Comparison of ENCODE assay signal across 1 cellular context in the genomic region with DNA sequence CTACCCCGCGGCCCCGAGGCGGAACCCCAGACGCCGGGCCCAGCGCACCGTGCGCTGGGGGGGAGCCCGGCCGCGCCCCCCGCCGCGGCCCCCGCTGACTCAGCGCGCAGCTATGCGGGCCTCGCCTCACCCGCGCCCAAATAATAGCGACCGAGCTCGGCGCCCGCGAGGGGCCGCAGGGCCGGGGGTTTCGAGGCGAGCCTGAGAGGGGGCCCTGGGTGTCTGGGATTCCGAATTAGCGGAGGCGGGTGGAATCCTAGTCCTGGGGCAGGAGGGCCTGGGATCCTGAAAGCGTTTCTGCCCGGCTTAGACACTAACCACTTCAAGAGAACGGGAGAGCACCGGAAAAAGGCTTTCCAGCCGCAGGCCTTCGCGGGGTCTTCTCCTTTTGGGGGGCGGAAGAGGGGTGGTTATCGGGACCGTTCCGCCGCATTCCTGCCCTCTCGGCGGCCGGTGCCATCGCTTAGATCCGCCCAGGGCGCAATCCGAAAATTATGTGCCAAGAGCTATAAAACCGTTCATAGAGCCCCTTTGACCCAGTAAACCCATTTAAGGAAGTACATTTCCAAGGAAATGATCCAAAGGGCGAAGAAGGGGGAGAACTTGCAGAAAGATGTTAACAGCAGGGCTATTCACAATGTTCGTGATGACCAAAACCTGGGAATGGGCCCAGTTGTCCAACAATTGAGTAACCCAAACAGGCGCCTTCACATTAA.
TF ChIP-seq lines count a peak whose summit lies in the region.

No MANE protein-coding gene starts in this region.

TF ChIP-seq in HepG2, 621 proteins besides CTCF, POLR2A, EP300 and RAD21 (continued from another document and continues in another):
- TF ChIP-seq, protein P1, sequence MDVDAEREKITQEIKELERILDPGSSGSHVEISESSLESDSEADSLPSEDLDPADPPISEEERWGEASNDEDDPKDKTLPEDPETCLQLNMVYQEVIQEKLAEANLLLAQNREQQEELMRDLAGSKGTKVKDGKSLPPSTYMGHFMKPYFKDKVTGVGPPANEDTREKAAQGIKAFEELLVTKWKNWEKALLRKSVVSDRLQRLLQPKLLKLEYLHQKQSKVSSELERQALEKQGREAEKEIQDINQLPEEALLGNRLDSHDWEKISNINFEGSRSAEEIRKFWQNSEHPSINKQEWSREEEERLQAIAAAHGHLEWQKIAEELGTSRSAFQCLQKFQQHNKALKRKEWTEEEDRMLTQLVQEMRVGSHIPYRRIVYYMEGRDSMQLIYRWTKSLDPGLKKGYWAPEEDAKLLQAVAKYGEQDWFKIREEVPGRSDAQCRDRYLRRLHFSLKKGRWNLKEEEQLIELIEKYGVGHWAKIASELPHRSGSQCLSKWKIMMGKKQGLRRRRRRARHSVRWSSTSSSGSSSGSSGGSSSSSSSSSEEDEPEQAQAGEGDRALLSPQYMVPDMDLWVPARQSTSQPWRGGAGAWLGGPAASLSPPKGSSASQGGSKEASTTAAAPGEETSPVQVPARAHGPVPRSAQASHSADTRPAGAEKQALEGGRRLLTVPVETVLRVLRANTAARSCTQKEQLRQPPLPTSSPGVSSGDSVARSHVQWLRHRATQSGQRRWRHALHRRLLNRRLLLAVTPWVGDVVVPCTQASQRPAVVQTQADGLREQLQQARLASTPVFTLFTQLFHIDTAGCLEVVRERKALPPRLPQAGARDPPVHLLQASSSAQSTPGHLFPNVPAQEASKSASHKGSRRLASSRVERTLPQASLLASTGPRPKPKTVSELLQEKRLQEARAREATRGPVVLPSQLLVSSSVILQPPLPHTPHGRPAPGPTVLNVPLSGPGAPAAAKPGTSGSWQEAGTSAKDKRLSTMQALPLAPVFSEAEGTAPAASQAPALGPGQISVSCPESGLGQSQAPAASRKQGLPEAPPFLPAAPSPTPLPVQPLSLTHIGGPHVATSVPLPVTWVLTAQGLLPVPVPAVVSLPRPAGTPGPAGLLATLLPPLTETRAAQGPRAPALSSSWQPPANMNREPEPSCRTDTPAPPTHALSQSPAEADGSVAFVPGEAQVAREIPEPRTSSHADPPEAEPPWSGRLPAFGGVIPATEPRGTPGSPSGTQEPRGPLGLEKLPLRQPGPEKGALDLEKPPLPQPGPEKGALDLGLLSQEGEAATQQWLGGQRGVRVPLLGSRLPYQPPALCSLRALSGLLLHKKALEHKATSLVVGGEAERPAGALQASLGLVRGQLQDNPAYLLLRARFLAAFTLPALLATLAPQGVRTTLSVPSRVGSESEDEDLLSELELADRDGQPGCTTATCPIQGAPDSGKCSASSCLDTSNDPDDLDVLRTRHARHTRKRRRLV (CRISPR knock-in tag; IDR thresholded peaks at IDR 0.05), result no peak
- 0 out of 2 replicates have a peak, but pooled peaks have one; percentile 37 for TF ChIP-seq ZNF343 (CRISPR knock-in tag; IDR thresholded peaks at IDR 0.05)
- TF ChIP-seq MBD4 (IDR thresholded peaks at IDR 0.05; ENCODE audit: borderline replicate concordance, low read length), result no peak
- no peak for TF ChIP-seq MAFG (CRISPR knock-in tag; IDR thresholded peaks at IDR 0.05)
- TF ChIP-seq, protein P2, sequence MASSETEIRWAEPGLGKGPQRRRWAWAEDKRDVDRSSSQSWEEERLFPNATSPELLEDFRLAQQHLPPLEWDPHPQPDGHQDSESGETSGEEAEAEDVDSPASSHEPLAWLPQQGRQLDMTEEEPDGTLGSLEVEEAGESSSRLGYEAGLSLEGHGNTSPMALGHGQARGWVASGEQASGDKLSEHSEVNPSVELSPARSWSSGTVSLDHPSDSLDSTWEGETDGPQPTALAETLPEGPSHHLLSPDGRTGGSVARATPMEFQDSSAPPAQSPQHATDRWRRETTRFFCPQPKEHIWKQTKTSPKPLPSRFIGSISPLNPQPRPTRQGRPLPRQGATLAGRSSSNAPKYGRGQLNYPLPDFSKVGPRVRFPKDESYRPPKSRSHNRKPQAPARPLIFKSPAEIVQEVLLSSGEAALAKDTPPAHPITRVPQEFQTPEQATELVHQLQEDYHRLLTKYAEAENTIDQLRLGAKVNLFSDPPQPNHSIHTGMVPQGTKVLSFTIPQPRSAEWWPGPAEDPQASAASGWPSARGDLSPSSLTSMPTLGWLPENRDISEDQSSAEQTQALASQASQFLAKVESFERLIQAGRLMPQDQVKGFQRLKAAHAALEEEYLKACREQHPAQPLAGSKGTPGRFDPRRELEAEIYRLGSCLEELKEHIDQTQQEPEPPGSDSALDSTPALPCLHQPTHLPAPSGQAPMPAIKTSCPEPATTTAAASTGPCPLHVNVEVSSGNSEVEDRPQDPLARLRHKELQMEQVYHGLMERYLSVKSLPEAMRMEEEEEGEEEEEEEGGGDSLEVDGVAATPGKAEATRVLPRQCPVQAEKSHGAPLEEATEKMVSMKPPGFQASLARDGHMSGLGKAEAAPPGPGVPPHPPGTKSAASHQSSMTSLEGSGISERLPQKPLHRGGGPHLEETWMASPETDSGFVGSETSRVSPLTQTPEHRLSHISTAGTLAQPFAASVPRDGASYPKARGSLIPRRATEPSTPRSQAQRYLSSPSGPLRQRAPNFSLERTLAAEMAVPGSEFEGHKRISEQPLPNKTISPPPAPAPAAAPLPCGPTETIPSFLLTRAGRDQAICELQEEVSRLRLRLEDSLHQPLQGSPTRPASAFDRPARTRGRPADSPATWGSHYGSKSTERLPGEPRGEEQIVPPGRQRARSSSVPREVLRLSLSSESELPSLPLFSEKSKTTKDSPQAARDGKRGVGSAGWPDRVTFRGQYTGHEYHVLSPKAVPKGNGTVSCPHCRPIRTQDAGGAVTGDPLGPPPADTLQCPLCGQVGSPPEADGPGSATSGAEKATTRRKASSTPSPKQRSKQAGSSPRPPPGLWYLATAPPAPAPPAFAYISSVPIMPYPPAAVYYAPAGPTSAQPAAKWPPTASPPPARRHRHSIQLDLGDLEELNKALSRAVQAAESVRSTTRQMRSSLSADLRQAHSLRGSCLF (CRISPR knock-in tag; IDR thresholded peaks at IDR 0.05; ENCODE audit: borderline replicate concordance), result no peak
- TF ChIP-seq, protein P3, sequence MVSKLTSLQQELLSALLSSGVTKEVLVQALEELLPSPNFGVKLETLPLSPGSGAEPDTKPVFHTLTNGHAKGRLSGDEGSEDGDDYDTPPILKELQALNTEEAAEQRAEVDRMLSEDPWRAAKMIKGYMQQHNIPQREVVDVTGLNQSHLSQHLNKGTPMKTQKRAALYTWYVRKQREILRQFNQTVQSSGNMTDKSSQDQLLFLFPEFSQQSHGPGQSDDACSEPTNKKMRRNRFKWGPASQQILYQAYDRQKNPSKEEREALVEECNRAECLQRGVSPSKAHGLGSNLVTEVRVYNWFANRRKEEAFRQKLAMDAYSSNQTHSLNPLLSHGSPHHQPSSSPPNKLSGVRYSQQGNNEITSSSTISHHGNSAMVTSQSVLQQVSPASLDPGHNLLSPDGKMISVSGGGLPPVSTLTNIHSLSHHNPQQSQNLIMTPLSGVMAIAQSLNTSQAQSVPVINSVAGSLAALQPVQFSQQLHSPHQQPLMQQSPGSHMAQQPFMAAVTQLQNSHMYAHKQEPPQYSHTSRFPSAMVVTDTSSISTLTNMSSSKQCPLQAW (CRISPR knock-in tag; IDR thresholded peaks at IDR 0.05), result peak; percentile 29
- TF ChIP-seq CEBPB (IDR thresholded peaks at IDR 0.05; ENCODE audit: borderline replicate concordance, low read depth, low read length), result no peak
- TF ChIP-seq TOE1 (CRISPR knock-in tag; IDR thresholded peaks at IDR 0.05), result no peak
- TF ChIP-seq KAT2B (IDR thresholded peaks at IDR 0.05; ENCODE audit: borderline replicate concordance, low read depth, low read length), result no peak
- TF ChIP-seq, protein P4, sequence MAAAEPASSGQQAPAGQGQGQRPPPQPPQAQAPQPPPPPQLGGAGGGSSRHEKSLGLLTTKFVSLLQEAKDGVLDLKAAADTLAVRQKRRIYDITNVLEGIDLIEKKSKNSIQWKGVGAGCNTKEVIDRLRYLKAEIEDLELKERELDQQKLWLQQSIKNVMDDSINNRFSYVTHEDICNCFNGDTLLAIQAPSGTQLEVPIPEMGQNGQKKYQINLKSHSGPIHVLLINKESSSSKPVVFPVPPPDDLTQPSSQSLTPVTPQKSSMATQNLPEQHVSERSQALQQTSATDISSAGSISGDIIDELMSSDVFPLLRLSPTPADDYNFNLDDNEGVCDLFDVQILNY (CRISPR knock-in tag; conservative IDR thresholded peaks at IDR 0.05), result 0 out of 2 replicates have a peak, but pooled peaks have one; percentile 7
- no peak for TF ChIP-seq REL (CRISPR knock-in tag; conservative IDR thresholded peaks at IDR 0.05)
- TF ChIP-seq HOXA5 (CRISPR knock-in tag; IDR thresholded peaks at IDR 0.05), result no peak
- no peak; the same call in 1 of the 2 replicates for TF ChIP-seq HOXD1 (CRISPR knock-in tag; IDR thresholded peaks at IDR 0.05)
- TF ChIP-seq, protein P5, sequence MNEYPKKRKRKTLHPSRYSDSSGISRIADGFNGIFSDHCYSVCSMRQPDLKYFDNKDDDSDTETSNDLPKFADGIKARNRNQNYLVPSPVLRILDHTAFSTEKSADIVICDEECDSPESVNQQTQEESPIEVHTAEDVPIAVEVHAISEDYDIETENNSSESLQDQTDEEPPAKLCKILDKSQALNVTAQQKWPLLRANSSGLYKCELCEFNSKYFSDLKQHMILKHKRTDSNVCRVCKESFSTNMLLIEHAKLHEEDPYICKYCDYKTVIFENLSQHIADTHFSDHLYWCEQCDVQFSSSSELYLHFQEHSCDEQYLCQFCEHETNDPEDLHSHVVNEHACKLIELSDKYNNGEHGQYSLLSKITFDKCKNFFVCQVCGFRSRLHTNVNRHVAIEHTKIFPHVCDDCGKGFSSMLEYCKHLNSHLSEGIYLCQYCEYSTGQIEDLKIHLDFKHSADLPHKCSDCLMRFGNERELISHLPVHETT (CRISPR knock-in tag; conservative IDR thresholded peaks at IDR 0.05), result peak; percentile 61; the same call in 1 of the 2 replicates
- TF ChIP-seq ZNF619 (CRISPR knock-in tag; IDR thresholded peaks at IDR 0.05), result 0 out of 2 replicates have a peak, but pooled peaks have one; percentile 40
- TF ChIP-seq ZNF577 (CRISPR knock-in tag; IDR thresholded peaks at IDR 0.05; ENCODE audit: borderline replicate concordance, low read depth), result peak; percentile 93; the same call in 1 of the 2 replicates
- TF ChIP-seq ZFP62 (CRISPR knock-in tag; IDR thresholded peaks at IDR 0.05), result no peak
- TF ChIP-seq ZNF607 (CRISPR knock-in tag; IDR thresholded peaks at IDR 0.05; ENCODE audit: borderline replicate concordance), result peak; percentile 79; the same call in 1 of the 2 replicates
- 0 out of 2 replicates have a peak, but pooled peaks have one; percentile 9 for TF ChIP-seq DNMT1 (CRISPR knock-in tag; IDR thresholded peaks at IDR 0.05)
- no peak for TF ChIP-seq ZNF143 (CRISPR knock-in tag; IDR thresholded peaks at IDR 0.05)
- TF ChIP-seq MTA1 (CRISPR knock-in tag; IDR thresholded peaks at IDR 0.05; ENCODE audit: borderline replicate concordance), result peak; percentile 56; the same call in 1 of the 2 replicates
- no peak; the same call in none of the 2 replicates for TF ChIP-seq AKAP8 (CRISPR knock-in tag; IDR thresholded peaks at IDR 0.05)
- TF ChIP-seq RCOR2 (CRISPR knock-in tag; IDR thresholded peaks at IDR 0.05), result no peak
- no peak for TF ChIP-seq NCOA5 (CRISPR knock-in tag; IDR thresholded peaks at IDR 0.05)
- no peak for TF ChIP-seq JARID2 (CRISPR knock-in tag; IDR thresholded peaks at IDR 0.05; ENCODE audit: insufficient replicate concordance)
- no peak for TF ChIP-seq ZNF180 (CRISPR knock-in tag; IDR thresholded peaks at IDR 0.05; ENCODE audit: borderline replicate concordance, low read depth)
- TF ChIP-seq, protein P6, sequence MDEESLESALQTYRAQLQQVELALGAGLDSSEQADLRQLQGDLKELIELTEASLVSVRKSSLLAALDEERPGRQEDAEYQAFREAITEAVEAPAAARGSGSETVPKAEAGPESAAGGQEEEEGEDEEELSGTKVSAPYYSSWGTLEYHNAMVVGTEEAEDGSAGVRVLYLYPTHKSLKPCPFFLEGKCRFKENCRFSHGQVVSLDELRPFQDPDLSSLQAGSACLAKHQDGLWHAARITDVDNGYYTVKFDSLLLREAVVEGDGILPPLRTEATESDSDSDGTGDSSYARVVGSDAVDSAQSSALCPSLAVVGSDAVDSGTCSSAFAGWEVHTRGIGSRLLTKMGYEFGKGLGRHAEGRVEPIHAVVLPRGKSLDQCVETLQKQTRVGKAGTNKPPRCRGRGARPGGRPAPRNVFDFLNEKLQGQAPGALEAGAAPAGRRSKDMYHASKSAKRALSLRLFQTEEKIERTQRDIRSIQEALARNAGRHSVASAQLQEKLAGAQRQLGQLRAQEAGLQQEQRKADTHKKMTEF (CRISPR knock-in tag; IDR thresholded peaks at IDR 0.05), result peak; percentile 51; the same call in 1 of the 2 replicates
- TF ChIP-seq ZNF841 (CRISPR knock-in tag; IDR thresholded peaks at IDR 0.05; ENCODE audit: borderline replicate concordance), result no peak
- peak; percentile 49 for TF ChIP-seq ZEB1 (IDR thresholded peaks at IDR 0.05; ENCODE audit: insufficient replicate concordance, low read depth)
- TF ChIP-seq CENPT (CRISPR knock-in tag; IDR thresholded peaks at IDR 0.05; ENCODE audit: low read depth), result no peak; the same call in 1 of the 2 replicates
- TF ChIP-seq HNRNPH1 (optimal IDR thresholded peaks at IDR 0.05; ENCODE audit: low read depth, low read length), result peak; percentile 86
- TF ChIP-seq, protein P7, sequence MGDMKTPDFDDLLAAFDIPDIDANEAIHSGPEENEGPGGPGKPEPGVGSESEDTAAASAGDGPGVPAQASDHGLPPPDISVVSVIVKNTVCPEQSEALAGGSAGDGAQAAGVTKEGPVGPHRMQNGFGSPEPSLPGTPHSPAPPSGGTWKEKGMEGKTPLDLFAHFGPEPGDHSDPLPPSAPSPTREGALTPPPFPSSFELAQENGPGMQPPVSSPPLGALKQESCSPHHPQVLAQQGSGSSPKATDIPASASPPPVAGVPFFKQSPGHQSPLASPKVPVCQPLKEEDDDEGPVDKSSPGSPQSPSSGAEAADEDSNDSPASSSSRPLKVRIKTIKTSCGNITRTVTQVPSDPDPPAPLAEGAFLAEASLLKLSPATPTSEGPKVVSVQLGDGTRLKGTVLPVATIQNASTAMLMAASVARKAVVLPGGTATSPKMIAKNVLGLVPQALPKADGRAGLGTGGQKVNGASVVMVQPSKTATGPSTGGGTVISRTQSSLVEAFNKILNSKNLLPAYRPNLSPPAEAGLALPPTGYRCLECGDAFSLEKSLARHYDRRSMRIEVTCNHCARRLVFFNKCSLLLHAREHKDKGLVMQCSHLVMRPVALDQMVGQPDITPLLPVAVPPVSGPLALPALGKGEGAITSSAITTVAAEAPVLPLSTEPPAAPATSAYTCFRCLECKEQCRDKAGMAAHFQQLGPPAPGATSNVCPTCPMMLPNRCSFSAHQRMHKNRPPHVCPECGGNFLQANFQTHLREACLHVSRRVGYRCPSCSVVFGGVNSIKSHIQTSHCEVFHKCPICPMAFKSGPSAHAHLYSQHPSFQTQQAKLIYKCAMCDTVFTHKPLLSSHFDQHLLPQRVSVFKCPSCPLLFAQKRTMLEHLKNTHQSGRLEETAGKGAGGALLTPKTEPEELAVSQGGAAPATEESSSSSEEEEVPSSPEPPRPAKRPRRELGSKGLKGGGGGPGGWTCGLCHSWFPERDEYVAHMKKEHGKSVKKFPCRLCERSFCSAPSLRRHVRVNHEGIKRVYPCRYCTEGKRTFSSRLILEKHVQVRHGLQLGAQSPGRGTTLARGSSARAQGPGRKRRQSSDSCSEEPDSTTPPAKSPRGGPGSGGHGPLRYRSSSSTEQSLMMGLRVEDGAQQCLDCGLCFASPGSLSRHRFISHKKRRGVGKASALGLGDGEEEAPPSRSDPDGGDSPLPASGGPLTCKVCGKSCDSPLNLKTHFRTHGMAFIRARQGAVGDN (CRISPR knock-in tag; IDR thresholded peaks at IDR 0.05), result peak; percentile 91
